Comparison of ENCODE assay signal across 17 cellular contexts in genomic region chr13:97285221-97285955, GRCh38.
DNase-seq lines count a peak whose midpoint lies in the region; ATAC-seq and TF ChIP-seq lines count a peak whose summit lies in the region.
"Had no signal": no experiment of that assay in that cellular context is flagged by ENCODE, and none has a peak within 500 bp of the region (broad histone marks: within the 10 kb centered on the region; RNA-seq: fewer than 3 reads in every experiment).

No MANE protein-coding gene starts in this region.

- H3K9me3 ChIP-seq in SJCRH30 (replicated peaks): 0 out of 2 replicates have a peak, but pooled peaks cover 4% of the 10 kb centered on the region

- peak overlapping the region; percentile 26 for H3K27ac Mint-ChIP-seq in stimulated activated naive B cell treated with anti-CD40 and anti-IgM and Interleukin-4, amounts not matched to agents 10 μg/mL and 1 μg/mL and 100 μg/mL, for 72 hours

- peaks cover 4 to 18% of the 10 kb centered on the region in 2 donors for H3K36me3 Mint-ChIP-seq in stimulated activated naive B cell treated with anti-CD40 and anti-IgM and Interleukin-4, amounts not matched to agents 10 μg/mL and 1 μg/mL and 100 μg/mL, for 72 hours

- no peaks in the 10 kb centered on the region for H3K27me3 Mint-ChIP-seq in stimulated activated naive B cell treated with anti-CD40 and anti-IgM and Interleukin-4, amounts not matched to agents 10 μg/mL and 1 μg/mL and 100 μg/mL, for 72 hours

- H3K27ac ChIP-seq in SJCRH30: peak overlapping the region; percentile 31
- H3K27ac ChIP-seq: BLaER1 had no signal

- peaks cover 3% of the 10 kb centered on the region for H3K36me3 ChIP-seq in SJCRH30

- peak; percentile 1 for DNase-seq in NCI-H1694 (lab: John Stamatoyannopoulos, UW)
- DNase-seq in NCI-H1694 treated with DMSO at 0.1 percent for 48 hours (lab: John Stamatoyannopoulos, UW): no peak
- DNase-seq in SJCRH30: peak in 1 of 2 experiments; percentile 27
- DNase-seq in fibroblast of mammary gland (ENCODE audit: low read depth): peak; percentile 33
- no peak for DNase-seq in stimulated activated naive B cell treated with anti-CD40 and anti-IgM and Interleukin-4, amounts not matched to agents 10 μg/mL and 1 μg/mL and 100 μg/mL, for 72 hours
- DNase-seq in activated T-cell treated with anti-CD3 and anti-CD28 coated beads, Interleukin-2, amount 50 U/mL, for 1 hour: no peak
- no peak for DNase-seq in NCI-H2081 treated with DMSO at 0.1 percent for 48 hours (lab: John Stamatoyannopoulos, UW)
- no peak for DNase-seq in mesenteric fat pad (ENCODE audit: low spot score)
- DNase-seq: 8988T, DMS153, Kasumi-1, NCI-H1417 treated with DMSO at 0.1 percent for 48 hours, NCI-H2081, NCI-H345, SIG-M5 had no signal

- no peak for TF ChIP-seq CTCF in fibroblast of mammary gland (conservative IDR thresholded peaks at IDR 0.05; ENCODE audit: control insufficient read depth, insufficient read depth, low read depth, low read length)

- ATAC-seq in stimulated activated naive B cell treated with anti-CD40 and anti-IgM and Interleukin-4, amounts not matched to agents 10 μg/mL and 1 μg/mL and 100 μg/mL, for 72 hours (replicated peaks): no peak
- ATAC-seq: HCT116 had no signal

- no peak overlapping the region for H3K4me3 Mint-ChIP-seq in stimulated activated naive B cell treated with anti-CD40 and anti-IgM and Interleukin-4, amounts not matched to agents 10 μg/mL and 1 μg/mL and 100 μg/mL, for 72 hours

- H3K4me3 ChIP-seq in SJCRH30: no peak overlapping the region
- no peak overlapping the region for H3K4me3 ChIP-seq in fibroblast of mammary gland (ENCODE audit: control insufficient read depth, low read depth, low read length)
- H3K4me3 ChIP-seq: BLaER1 had no signal

- no peaks in the 10 kb centered on the region for H3K27me3 ChIP-seq in SJCRH30
- H3K27me3 ChIP-seq: BLaER1 had no signal

- no peaks in the 10 kb centered on the region for H3K9me3 Mint-ChIP-seq in stimulated activated naive B cell treated with anti-CD40 and anti-IgM and Interleukin-4, amounts not matched to agents 10 μg/mL and 1 μg/mL and 100 μg/mL, for 72 hours

- H3K4me1 Mint-ChIP-seq in stimulated activated naive B cell treated with anti-CD40 and anti-IgM and Interleukin-4, amounts not matched to agents 10 μg/mL and 1 μg/mL and 100 μg/mL, for 72 hours: peaks cover 37 to 55% of the 10 kb centered on the region in 2 donors

- H3K4me1 ChIP-seq in SJCRH30: peaks cover 17% of the 10 kb centered on the region

Comparison
In these comparisons a context has a peak if more than half of its experiments do, and no peak if none do; other contexts are left out.
1. DNase-seq: peak in NCI-H1694 (single experiment) and fibroblast of mammary gland (single experiment); none in NCI-H1694 treated with DMSO at 0.1 percent for 48 hours (single experiment), stimulated activated naive B cell treated with anti-CD40 and anti-IgM and Interleukin-4, amounts not matched to agents 10 μg/mL and 1 μg/mL and 100 μg/mL, for 72 hours (single experiment), activated T-cell treated with anti-CD3 and anti-CD28 coated beads, Interleukin-2, amount 50 U/mL, for 1 hour (single experiment), NCI-H2081 treated with DMSO at 0.1 percent for 48 hours (single experiment) and mesenteric fat pad (single experiment).